Comparison of ENCODE assay signal across 18 cellular contexts in the genomic region with DNA sequence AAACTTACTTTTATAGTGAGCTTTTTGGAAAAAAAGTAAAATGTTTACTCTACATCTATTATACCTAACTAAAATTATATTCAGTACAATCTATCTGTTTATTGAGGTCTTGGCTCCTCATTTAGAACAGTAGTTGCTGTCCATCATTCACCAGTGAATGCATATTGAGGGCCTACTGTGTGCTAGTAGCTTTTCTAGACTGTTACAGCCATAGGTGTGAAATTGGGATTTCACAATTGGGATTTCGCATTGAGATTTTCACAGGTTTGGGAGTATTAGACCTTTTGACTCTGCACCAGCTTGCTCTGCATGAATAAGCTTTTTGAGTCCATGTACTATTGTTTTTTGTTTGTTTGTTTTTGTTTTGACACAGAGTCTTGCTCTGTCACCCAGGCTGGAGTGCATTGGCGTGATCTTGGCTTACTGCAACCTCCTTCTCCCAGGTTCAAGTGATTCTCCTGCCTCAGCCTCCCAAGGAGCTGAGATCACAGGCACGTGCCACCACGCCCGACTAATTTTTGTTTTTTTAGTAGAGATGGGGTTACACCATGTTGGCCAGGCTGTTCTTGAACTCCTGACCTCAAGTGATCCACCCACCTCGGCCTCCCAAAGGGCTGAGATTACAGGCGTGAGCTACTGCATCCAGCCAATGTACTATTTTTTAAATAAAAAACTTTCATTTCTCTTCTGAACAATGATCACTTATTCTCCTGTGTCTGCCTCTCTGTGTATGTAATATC.
"Had no signal": no experiment of that assay in that cellular context is flagged by ENCODE, and none has a peak within 500 bp of the region (broad histone marks: within the 10 kb centered on the region; RNA-seq: fewer than 3 reads in every experiment).

No MANE protein-coding gene starts in this region.

- H3K4me1 Mint-ChIP-seq: activated naive CD4-positive, alpha-beta T cell treated with anti-CD3 and anti-CD28 coated beads, Interleukin-2, amount 50 U/mL, for 24 hours; immature natural killer cell; naive thymus-derived CD8-positive, alpha-beta T cell had no signal

- H3K27ac ChIP-seq: body of pancreas, neutrophil, skin epidermis, tibial artery had no signal

- H3K36me3 Mint-ChIP-seq: activated naive CD4-positive, alpha-beta T cell treated with anti-CD3 and anti-CD28 coated beads, Interleukin-2, amount 50 U/mL, for 24 hours; immature natural killer cell; naive thymus-derived CD8-positive, alpha-beta T cell; WTC11 had no signal

- H3K4me3 Mint-ChIP-seq: activated CD4-positive, alpha-beta T cell treated with anti-CD3 and anti-CD28 coated beads, Interleukin-2, amount 10 ng/mL, durations not matched to agents 24 days and 14 days; activated naive CD4-positive, alpha-beta T cell treated with anti-CD3 and anti-CD28 coated beads, Interleukin-2, amount 50 U/mL, for 24 hours; activated T-helper 17 cell treated with anti-CD3 and anti-CD28 coated beads, Interleukin-2, amount 50 U/mL, for 72 hours; dendritic cell treated with granulocyte-macrophage colony-stimulating factor and Interleukin-4, amounts not matched to agents 40 ng/mL and 50 ng/mL, for 4 days; effector memory CD8-positive, alpha-beta T cell; immature natural killer cell; naive thymus-derived CD8-positive, alpha-beta T cell; T-helper 1 cell treated with Interleukin-12 subunit alpha and Interleukin-12 subunit beta and Interleukin-4 antibody, amounts not matched to agents 30 μg/mL and 1 μg/mL, for 36 hours; WTC11 had no signal

- H3K36me3 ChIP-seq: neutrophil, prostate gland, tibial artery had no signal

- H3K27me3 Mint-ChIP-seq: activated naive CD4-positive, alpha-beta T cell treated with anti-CD3 and anti-CD28 coated beads, Interleukin-2, amount 50 U/mL, for 24 hours had no signal

- H3K27me3 ChIP-seq: body of pancreas, tibial artery had no signal

- H3K4me3 ChIP-seq: body of pancreas, mucosa of descending colon, prostate gland, skin epidermis, tibial artery had no signal

- H3K9me3 Mint-ChIP-seq: activated naive CD4-positive, alpha-beta T cell treated with anti-CD3 and anti-CD28 coated beads, Interleukin-2, amount 50 U/mL, for 24 hours; activated T-helper 17 cell treated with anti-CD3 and anti-CD28 coated beads, Interleukin-2, amount 50 U/mL, for 72 hours; dendritic cell treated with granulocyte-macrophage colony-stimulating factor and Interleukin-4, amounts not matched to agents 40 ng/mL and 50 ng/mL, for 4 days; effector memory CD8-positive, alpha-beta T cell; immature natural killer cell; naive thymus-derived CD8-positive, alpha-beta T cell; T-helper 1 cell treated with Interleukin-12 subunit alpha and Interleukin-12 subunit beta and Interleukin-4 antibody, amounts not matched to agents 30 μg/mL and 1 μg/mL, for 36 hours had no signal

- ATAC-seq: activated T-helper 17 cell treated with anti-CD3 and anti-CD28 coated beads, Interleukin-2, amount 50 U/mL, for 72 hours; body of pancreas; effector memory CD8-positive, alpha-beta T cell; mucosa of descending colon; naive thymus-derived CD8-positive, alpha-beta T cell; WTC11 had no signal

- H3K27ac Mint-ChIP-seq: activated CD4-positive, alpha-beta T cell treated with anti-CD3 and anti-CD28 coated beads, Interleukin-2, amount 10 ng/mL, durations not matched to agents 24 days and 14 days; activated naive CD4-positive, alpha-beta T cell treated with anti-CD3 and anti-CD28 coated beads, Interleukin-2, amount 50 U/mL, for 24 hours; activated T-helper 17 cell treated with anti-CD3 and anti-CD28 coated beads, Interleukin-2, amount 50 U/mL, for 72 hours; dendritic cell treated with granulocyte-macrophage colony-stimulating factor and Interleukin-4, amounts not matched to agents 40 ng/mL and 50 ng/mL, for 4 days; effector memory CD8-positive, alpha-beta T cell; immature natural killer cell; T-helper 1 cell treated with Interleukin-12 subunit alpha and Interleukin-12 subunit beta and Interleukin-4 antibody, amounts not matched to agents 30 μg/mL and 1 μg/mL, for 36 hours; WTC11 had no signal

- DNase-seq: activated CD4-positive, alpha-beta T cell treated with anti-CD3 and anti-CD28 coated beads, Interleukin-2, amount 10 ng/mL, durations not matched to agents 24 days and 14 days; activated CD8-positive, alpha-beta memory T cell treated with anti-CD3 and anti-CD28 coated beads for 24 hours; amniotic stem cell; body of pancreas; effector memory CD8-positive, alpha-beta T cell; immature natural killer cell; mucosa of descending colon; naive thymus-derived CD8-positive, alpha-beta T cell; stimulated activated CD4-positive, alpha-beta T cell treated with anti-CD3 and anti-CD28 coated beads, Interleukin-4, amount 100 ng/mL, for 4 hours had no signal

- H3K9me3 ChIP-seq: body of pancreas, mucosa of descending colon, neutrophil, prostate gland, tibial artery had no signal
